Comparison of ENCODE assay signal across 1 cellular context in the genomic region with DNA sequence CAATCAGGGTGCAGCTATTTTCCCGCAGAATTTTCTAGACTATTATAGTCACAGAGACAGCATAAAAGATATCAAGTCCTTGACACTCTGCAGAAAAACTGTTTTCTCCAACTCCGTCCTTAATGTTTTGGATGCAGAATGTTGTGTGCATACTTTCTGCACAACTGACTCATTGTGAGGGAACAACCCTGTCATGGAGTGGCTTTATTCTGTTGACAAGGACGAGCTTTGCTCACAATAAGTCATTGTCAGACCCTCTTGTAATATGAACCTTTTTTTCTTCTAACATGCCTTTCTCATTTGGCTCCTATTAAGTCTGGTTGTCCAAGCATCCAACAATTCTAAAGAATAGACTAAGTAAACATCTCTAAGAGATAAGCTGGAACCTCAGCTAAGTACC.
A peak's percentile ranks its signal among the peaks of the same experiment; 100 is the strongest.
TF ChIP-seq lines count a peak whose summit lies in the region.

No MANE protein-coding gene starts in this region.

TF ChIP-seq in HepG2, 621 proteins besides CTCF, POLR2A, EP300 and RAD21:
- no peak for TF ChIP-seq HNF4G (IDR thresholded peaks at IDR 0.05; ENCODE audit: borderline replicate concordance, low read depth, low read length)
- no peak for TF ChIP-seq HNF4G (CRISPR knock-in tag; IDR thresholded peaks at IDR 0.05; ENCODE audit: borderline replicate concordance, low read depth)
- TF ChIP-seq SOX5 (CRISPR knock-in tag; IDR thresholded peaks at IDR 0.05; ENCODE audit: borderline replicate concordance): peak; percentile 60; the same call in 1 of the 2 replicates
- no peak for TF ChIP-seq SOX13 (IDR thresholded peaks at IDR 0.05)
- peak in 1 of 2 experiments; percentile 86; a peak in 2 of 4 replicates for TF ChIP-seq SOX13 (CRISPR knock-in tag; conservative IDR thresholded peaks at IDR 0.05 in 1 of 2, IDR thresholded peaks at IDR 0.05 in 1 of 2)
- peak; percentile 24; the same call in 1 of the 2 replicates for TF ChIP-seq ARID5B (CRISPR knock-in tag; IDR thresholded peaks at IDR 0.05)
